ENCODE assay signal across 40 cellular contexts in genomic region chr1:84368441-84368840, GRCh38. TPM values are rescaled to one million over a fixed set of nuclear protein-coding genes. Genes with fewer than 3 reads are reported as not detected.
"Had no signal": no experiment of that assay in that cellular context is flagged by ENCODE, and none has a peak within 500 bp of the region (broad histone marks: within the 10 kb centered on the region; RNA-seq: fewer than 3 reads in every experiment).

No MANE protein-coding gene starts in this region.

- DNase-seq: activated B cell treated with CpG ODN at 0.5 μM for 24 hours; activated CD4-positive, alpha-beta memory T cell treated with anti-CD3 and anti-CD28 coated beads for 36 hours; activated CD4-positive, alpha-beta T cell treated with anti-CD3 and anti-CD28 coated beads for 4 hours; activated CD4-positive, alpha-beta T cell treated with anti-CD3 and anti-CD28 coated beads, Interleukin-2, amount 10 ng/mL, durations not matched to agents 24 days and 14 days; activated CD4-positive, alpha-beta T cell treated with anti-CD3 and anti-CD28 coated beads, Interleukin-2, amount 50 U/mL, for 1 hour; activated CD4-positive, alpha-beta T cell treated with anti-CD3 and anti-CD28 coated beads, Interleukin-2, amount 50 U/mL, for 4 hours; activated CD4-positive, CD25-positive, alpha-beta regulatory T cell treated with anti-CD3 and anti-CD28 coated beads, Interleukin-2, amount 50 U/mL, for 72 hours; activated CD8-positive, alpha-beta memory T cell treated with anti-CD3 and anti-CD28 coated beads, Interleukin-2, amount 50 U/mL, for 4 hours; activated CD8-positive, alpha-beta T cell treated with anti-CD3 and anti-CD28 coated beads for 36 hours; activated effector memory CD4-positive, alpha-beta T cell treated with anti-CD3 and anti-CD28 coated beads, Interleukin-2, amount 50 U/mL, for 16 hours; activated gamma-delta T cell treated with Interleukin-2 at 50 U/mL for 16 hours; activated naive CD4-positive, alpha-beta T cell; activated naive CD4-positive, alpha-beta T cell treated with anti-CD3 and anti-CD28 coated beads for 36 hours; activated naive CD4-positive, alpha-beta T cell treated with anti-CD3 and anti-CD28 coated beads, Interleukin-2, amount 50 U/mL, for 16 hours; activated naive CD8-positive, alpha-beta T cell treated with anti-CD3 and anti-CD28 coated beads for 36 hours; activated T-cell treated with anti-CD3 and anti-CD28 coated beads for 4 hours; activated T-cell treated with anti-CD3 and anti-CD28 coated beads, Interleukin-2, amount 50 U/mL, for 1 hour; activated T-cell treated with anti-CD3 and anti-CD28 coated beads, Interleukin-2, amount 50 U/mL, for 4 hours; activated T-cell treated with anti-CD3 and anti-CD28 coated beads, Interleukin-2, amount 50 U/mL, for 72 hours; adrenal gland; amniotic stem cell; aorta; body of pancreas; brain microvascular endothelial cell; central memory CD4-positive, alpha-beta T cell; T-helper 1 cell; T-helper 2 cell; T-helper 9 cell had no signal

- H3K4me3 ChIP-seq: adrenal gland, body of pancreas, breast epithelium had no signal

- H3K27ac Mint-ChIP-seq: activated B cell treated with CpG ODN at 0.5 μM for 24 hours; activated CD4-positive, alpha-beta memory T cell treated with anti-CD3 and anti-CD28 coated beads for 36 hours; activated CD4-positive, alpha-beta T cell treated with anti-CD3 and anti-CD28 coated beads, Interleukin-2, amount 10 ng/mL, durations not matched to agents 24 days and 14 days; activated CD8-positive, alpha-beta T cell treated with anti-CD3 and anti-CD28 coated beads for 36 hours; activated naive CD4-positive, alpha-beta T cell treated with anti-CD3 and anti-CD28 coated beads for 36 hours; activated naive CD4-positive, alpha-beta T cell treated with anti-CD3 and anti-CD28 coated beads, Interleukin-2, amount 50 U/mL, for 72 hours; activated naive CD8-positive, alpha-beta T cell treated with anti-CD3 and anti-CD28 coated beads for 36 hours; activated T-cell treated with anti-CD3 and anti-CD28 coated beads, Interleukin-2, amount 50 U/mL, for 72 hours; activated T-helper 1 cell treated with anti-CD3 and anti-CD28 coated beads, Interleukin-12 subunit alpha, Interleukin-12 subunit beta, Interleukin-2, Interleukin-4 antibody, amounts not matched to agents 30 ng/mL and 10 ng/mL and 1 ng/mL, durations not matched to agents 14 hours and 24 hours and 36 hours; activated T-helper 17 cell treated with anti-CD3 and anti-CD28 coated beads, Interleukin-2, amount 50 U/mL, for 72 hours; T-helper 1 cell treated with Interleukin-12 subunit alpha and Interleukin-12 subunit beta and Interleukin-4 antibody, amounts not matched to agents 30 μg/mL and 1 μg/mL, for 36 hours; T-helper 2 cell treated with Interferon-gamma antibody and Interleukin-4, amounts not matched to agents 5 μg/mL and 100 μg/mL, for 36 hours had no signal

- H3K9me3 Mint-ChIP-seq: activated B cell treated with CpG ODN at 0.5 μM for 24 hours; activated CD4-positive, alpha-beta memory T cell treated with anti-CD3 and anti-CD28 coated beads for 36 hours; activated CD8-positive, alpha-beta T cell treated with anti-CD3 and anti-CD28 coated beads for 36 hours; activated naive CD4-positive, alpha-beta T cell treated with anti-CD3 and anti-CD28 coated beads for 36 hours; activated naive CD8-positive, alpha-beta T cell treated with anti-CD3 and anti-CD28 coated beads for 36 hours; activated T-cell treated with anti-CD3 and anti-CD28 coated beads, Interleukin-2, amount 50 U/mL, for 4 hours; activated T-helper 1 cell treated with anti-CD3 and anti-CD28 coated beads, Interleukin-12 subunit alpha, Interleukin-12 subunit beta, Interleukin-2, Interleukin-4 antibody, amounts not matched to agents 30 ng/mL and 10 ng/mL and 1 ng/mL, durations not matched to agents 14 hours and 24 hours and 36 hours; activated T-helper 17 cell treated with anti-CD3 and anti-CD28 coated beads, Interleukin-2, amount 50 U/mL, for 72 hours; T-helper 2 cell treated with Interferon-gamma antibody and Interleukin-4, amounts not matched to agents 5 μg/mL and 100 μg/mL, for 36 hours had no signal

- H3K27ac ChIP-seq: adrenal gland, body of pancreas, brain microvascular endothelial cell, VCaP had no signal

- H3K27me3 ChIP-seq: adrenal gland, body of pancreas, brain microvascular endothelial cell, breast epithelium had no signal

- H3K27me3 Mint-ChIP-seq: activated B cell treated with CpG ODN at 0.5 μM for 24 hours; activated CD4-positive, alpha-beta memory T cell treated with anti-CD3 and anti-CD28 coated beads for 36 hours; activated CD4-positive, alpha-beta T cell treated with anti-CD3 and anti-CD28 coated beads, Interleukin-2, amount 10 ng/mL, durations not matched to agents 24 days and 14 days; activated CD8-positive, alpha-beta T cell treated with anti-CD3 and anti-CD28 coated beads for 36 hours; activated naive CD8-positive, alpha-beta T cell treated with anti-CD3 and anti-CD28 coated beads for 36 hours; activated T-helper 17 cell treated with anti-CD3 and anti-CD28 coated beads, Interleukin-2, amount 50 U/mL, for 72 hours had no signal

- H3K4me1 ChIP-seq: body of pancreas, breast epithelium had no signal

- H3K9me3 ChIP-seq: adrenal gland, body of pancreas, breast epithelium had no signal

- H3K36me3 ChIP-seq: adrenal gland, brain microvascular endothelial cell, breast epithelium had no signal

- H3K4me1 Mint-ChIP-seq: activated B cell treated with CpG ODN at 0.5 μM for 24 hours; activated T-helper 17 cell treated with anti-CD3 and anti-CD28 coated beads, Interleukin-2, amount 50 U/mL, for 72 hours had no signal

- H3K4me3 Mint-ChIP-seq: activated B cell treated with CpG ODN at 0.5 μM for 24 hours; activated CD4-positive, alpha-beta memory T cell treated with anti-CD3 and anti-CD28 coated beads for 36 hours; activated CD4-positive, alpha-beta T cell treated with anti-CD3 and anti-CD28 coated beads, Interleukin-2, amount 10 ng/mL, durations not matched to agents 24 days and 14 days; activated CD8-positive, alpha-beta T cell treated with anti-CD3 and anti-CD28 coated beads for 36 hours; activated naive CD4-positive, alpha-beta T cell treated with anti-CD3 and anti-CD28 coated beads for 36 hours; activated naive CD8-positive, alpha-beta T cell treated with anti-CD3 and anti-CD28 coated beads for 36 hours; activated T-cell treated with anti-CD3 and anti-CD28 coated beads, Interleukin-2, amount 50 U/mL, for 4 hours; activated T-cell treated with anti-CD3 and anti-CD28 coated beads, Interleukin-2, amount 50 U/mL, for 72 hours; activated T-helper 1 cell treated with anti-CD3 and anti-CD28 coated beads, Interleukin-12 subunit alpha, Interleukin-12 subunit beta, Interleukin-2, Interleukin-4 antibody, amounts not matched to agents 30 ng/mL and 10 ng/mL and 1 ng/mL, durations not matched to agents 14 hours and 24 hours and 36 hours; activated T-helper 17 cell treated with anti-CD3 and anti-CD28 coated beads, Interleukin-2, amount 50 U/mL, for 72 hours; T-helper 1 cell treated with Interleukin-12 subunit alpha and Interleukin-12 subunit beta and Interleukin-4 antibody, amounts not matched to agents 30 μg/mL and 1 μg/mL, for 36 hours; T-helper 2 cell treated with Interferon-gamma antibody and Interleukin-4, amounts not matched to agents 5 μg/mL and 100 μg/mL, for 36 hours had no signal

- FAIRE-seq: astrocyte, TTC549 had no signal

- H3K36me3 Mint-ChIP-seq: activated CD4-positive, alpha-beta memory T cell treated with anti-CD3 and anti-CD28 coated beads for 36 hours; activated naive CD4-positive, alpha-beta T cell treated with anti-CD3 and anti-CD28 coated beads, Interleukin-2, amount 50 U/mL, for 72 hours had no signal

- ATAC-seq: activated CD8-positive, alpha-beta T cell treated with anti-CD3 and anti-CD28 coated beads for 36 hours; activated naive CD4-positive, alpha-beta T cell treated with anti-CD3 and anti-CD28 coated beads, Interleukin-2, amount 50 U/mL, for 72 hours; activated T-cell treated with anti-CD3 and anti-CD28 coated beads, Interleukin-2, amount 50 U/mL, for 4 hours; activated T-cell treated with anti-CD3 and anti-CD28 coated beads, Interleukin-2, amount 50 U/mL, for 72 hours; activated T-helper 17 cell treated with anti-CD3 and anti-CD28 coated beads, Interleukin-2, amount 50 U/mL, for 72 hours; body of pancreas had no signal

RNA-seq across cellular contexts. Expression of gene DNASE2B, which starts 29.8 kb away (rescaled TPM):
- total RNA-seq: activated B cell treated with CpG ODN at 0.5 μM for 24 hours; activated CD4-positive, alpha-beta memory T cell treated with anti-CD3 and anti-CD28 coated beads for 36 hours; activated CD4-positive, alpha-beta T cell treated with anti-CD3 and anti-CD28 coated beads, Interleukin-2, amount 10 ng/mL, durations not matched to agents 24 days and 14 days; activated CD8-positive, alpha-beta memory T cell treated with anti-CD3 and anti-CD28 coated beads for 36 hours; activated CD8-positive, alpha-beta T cell treated with anti-CD3 and anti-CD28 coated beads for 36 hours; activated naive CD4-positive, alpha-beta T cell treated with anti-CD3 and anti-CD28 coated beads for 36 hours; activated naive CD4-positive, alpha-beta T cell treated with anti-CD3 and anti-CD28 coated beads, Interleukin-2, amount 50 U/mL, for 72 hours; activated naive CD8-positive, alpha-beta T cell treated with anti-CD3 and anti-CD28 coated beads for 36 hours; activated T-cell treated with anti-CD3 and anti-CD28 coated beads, Interleukin-2, amount 50 U/mL, for 4 hours; activated T-cell treated with anti-CD3 and anti-CD28 coated beads, Interleukin-2, amount 50 U/mL, for 72 hours; activated T-helper 1 cell treated with anti-CD3 and anti-CD28 coated beads, Interleukin-12 subunit alpha, Interleukin-12 subunit beta, Interleukin-2, Interleukin-4 antibody, amounts not matched to agents 30 ng/mL and 10 ng/mL and 1 ng/mL, durations not matched to agents 14 hours and 24 hours and 36 hours; activated T-helper 17 cell treated with anti-CD3 and anti-CD28 coated beads, Interleukin-2, amount 50 U/mL, for 72 hours; aorta; astrocyte; body of pancreas; cardiac septum; cerebellum had no signal
